8 cellular contexts compared by ENCODE assay signal in the genomic region with DNA sequence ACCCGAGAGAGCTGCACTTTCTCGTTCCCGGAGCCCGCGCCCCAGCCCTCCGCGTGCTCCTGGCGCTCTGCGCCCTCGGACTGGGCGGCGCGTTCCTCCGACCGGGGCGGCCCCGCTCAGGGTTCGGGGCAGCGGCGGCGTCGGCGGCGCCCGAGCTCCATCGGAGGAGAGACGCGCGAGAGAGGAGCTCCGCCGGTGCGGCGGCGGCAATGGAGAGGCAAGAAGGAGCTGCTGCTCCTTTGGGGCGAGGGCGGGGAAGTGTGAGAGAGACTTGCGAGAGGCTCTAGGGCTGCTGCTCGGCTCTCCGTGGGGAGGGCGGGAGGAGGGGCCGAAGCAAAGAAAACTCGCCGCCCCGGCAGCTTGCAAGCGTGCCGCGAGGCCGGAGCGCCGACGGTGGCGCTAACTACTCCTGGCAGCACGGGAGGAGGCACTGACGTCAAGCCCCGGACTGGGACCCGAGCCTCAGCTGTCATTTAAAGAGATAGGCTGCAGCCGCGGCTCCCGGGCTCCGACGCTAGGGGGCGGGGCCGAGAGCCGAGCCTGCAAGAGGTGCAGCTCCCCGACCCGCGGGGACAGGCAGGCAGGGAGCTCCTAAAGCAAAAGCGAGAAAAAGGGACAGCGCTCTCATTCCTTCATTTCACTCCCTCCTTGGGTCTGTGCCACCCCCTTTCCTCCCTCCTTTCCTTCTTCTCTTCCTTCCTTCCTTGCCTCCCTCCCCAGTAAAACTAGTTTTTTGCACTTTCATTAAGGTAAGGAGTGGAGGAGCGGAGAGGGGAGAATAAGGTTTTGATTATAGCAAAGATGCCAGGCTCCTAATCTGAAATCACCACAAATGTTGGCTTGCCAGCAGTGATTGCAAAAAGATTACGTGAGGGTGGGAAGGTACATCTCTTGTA. TPM values are rescaled to one million over a fixed set of nuclear protein-coding genes. Genes with fewer than 3 reads are reported as not detected.
DNase-seq lines count a peak whose midpoint lies in the region; ATAC-seq and TF ChIP-seq lines count a peak whose summit lies in the region.

TSS of gene KCTD8 (minus strand) at position 262 of the 896 bp plus-strand sequence.

- intact Hi-C loops in right lobe of liver (cut with DNase I), result no loop called here

- H3K4me3 ChIP-seq in ACC112 (ENCODE audit: low read depth, low read length) (peak within 1 kb of the TSS; percentile 50), right lobe of liver (peak within 1 kb of the TSS; percentile 39 to 46 (median 43))

- peak; percentile 32 to 71 (median 62) for TF ChIP-seq CTCF in right lobe of liver (IDR thresholded peaks at IDR 0.05)

- no peak for TF ChIP-seq POLR2A in right lobe of liver (IDR thresholded peaks at IDR 0.05)

- no peaks in the 10 kb centered on the region for H3K4me1 ChIP-seq in ACC112 (ENCODE audit: control insufficient read depth, insufficient read depth, low read length, unreplicated experiment)
- H3K4me1 ChIP-seq in right lobe of liver, result peaks cover 0 to 17% (median 3%) of the 10 kb centered on the region in 4 donors

- DNase-seq in NCI-H2107 treated with DMSO at 0.1 percent for 48 hours (lab: John Stamatoyannopoulos, UW; ENCODE audit: unreplicated experiment) (peak; percentile 15), ecto neural progenitor cell (ENCODE audit: low spot score) (peak; percentile 95), right lobe of liver (peak; percentile 64 to 82 (median 79))
- peak; percentile 82 for DNase-seq in activated CD4-positive, alpha-beta T cell treated with anti-CD3 and anti-CD28 coated beads for 48 hours
- peak; percentile 58 for DNase-seq in stimulated activated CD4-positive, alpha-beta T cell treated with anti-CD3 and anti-CD28 coated beads, Interleukin-4, amount 100 ng/mL, for 1 hour

- H3K9me3 ChIP-seq in right lobe of liver, result no peaks in the 10 kb centered on the region

- H3K27ac ChIP-seq in ACC112 (ENCODE audit: low read depth, low read length) (no peak within 1 kb of the TSS), right lobe of liver (no peak within 1 kb of the TSS)

- peak within 1 kb of the TSS; percentile 1 for H2AFZ ChIP-seq in ACC112 (ENCODE audit: low read length, unreplicated experiment)

- H3K36me3 ChIP-seq in ACC112 (ENCODE audit: insufficient read depth, low read length), result no peaks in the 10 kb centered on the region
- H3K36me3 ChIP-seq in right lobe of liver, result no peaks in the 10 kb centered on the region

- H3K79me2 ChIP-seq in ACC112 (ENCODE audit: control insufficient read depth, insufficient read depth, low read length, unreplicated experiment), result no peaks in the 10 kb centered on the region

- under 1% methylated on average over 16 of the region's 71 CpGs for WGBS in right lobe of liver (ENCODE audit: insufficient coverage, low coverage, low lambda C conversion rate, missing lambda C conversion rate)

- peak; percentile 96 for ATAC-seq in GM18520 (IDR thresholded peaks at IDR 0.05; ENCODE audit: unreplicated experiment)
- peak; percentile 94 for ATAC-seq in HG03060 (IDR thresholded peaks at IDR 0.05; ENCODE audit: low read depth, unreplicated experiment)
- ATAC-seq in right lobe of liver, result peak; percentile 92 to 97 (median 93)

- H3K27me3 ChIP-seq in ACC112 (ENCODE audit: insufficient read depth, low read length), result peaks cover 62% of the 10 kb centered on the region
- peaks cover 10 to 28% of the 10 kb centered on the region in 2 donors for H3K27me3 ChIP-seq in right lobe of liver

RNA-seq across cellular contexts. Expression of gene KCTD8, which starts in this region (rescaled TPM):
- not detected for total RNA-seq in right lobe of liver

Comparison
In these comparisons a context has a peak if more than half of its experiments do, and no peak if none do; other contexts are left out.
1. Peak in DNase-seq, ATAC-seq and H3K4me3 ChIP-seq in right lobe of liver; RNA of the gene not detected or under 1 TPM.
2. DNase-seq: peak in every context shown above with its lines; median percentile 95 in ecto neural progenitor cell; 82 in activated CD4-positive, alpha-beta T cell treated with anti-CD3 and anti-CD28 coated beads for 48 hours; 79 in right lobe of liver; 58 in stimulated activated CD4-positive, alpha-beta T cell treated with anti-CD3 and anti-CD28 coated beads, Interleukin-4, amount 100 ng/mL, for 1 hour; 15 in NCI-H2107 treated with DMSO at 0.1 percent for 48 hours.